9 cellular contexts compared by ENCODE assay signal in the genomic region with DNA sequence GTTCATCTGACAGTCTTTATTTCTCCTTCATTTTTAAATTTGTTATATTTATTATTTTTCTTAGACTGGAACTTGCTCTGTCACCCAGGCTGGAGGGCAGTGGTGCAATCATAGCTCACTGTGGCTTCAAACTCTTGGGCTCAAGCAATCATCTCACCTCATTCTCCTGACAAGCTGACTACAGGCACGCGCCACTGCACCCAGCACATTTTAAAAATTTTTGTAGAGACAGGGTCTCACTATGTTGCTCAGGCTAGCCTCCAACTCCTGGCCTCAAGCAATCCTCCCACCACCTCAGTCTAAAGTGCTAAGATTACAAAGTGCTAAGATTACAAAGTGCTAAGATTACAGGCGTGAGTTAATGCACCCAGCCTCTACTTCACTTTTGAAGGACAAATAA.
"Had no signal": no experiment of that assay in that cellular context is flagged by ENCODE, and none has a peak within 500 bp of the region (broad histone marks: within the 10 kb centered on the region; RNA-seq: fewer than 3 reads in every experiment).

No MANE protein-coding gene starts in this region.

- DNase-seq: GM23248, GOT3, H7, HFFc6, IMR-90 had no signal

- H3K4me3 Mint-ChIP-seq: HFFc6 had no signal

- H3K9me3 ChIP-seq: HAP-1 had no signal

- H3K9me3 Mint-ChIP-seq: HFFc6 had no signal

- H2AFZ ChIP-seq: GM23248 had no signal

- H3K27ac Mint-ChIP-seq: HFFc6 had no signal

- ATAC-seq: HCT116, K562 had no signal

- H3K27ac ChIP-seq: GM23248, HL-60 had no signal

- H3K9ac ChIP-seq: GM23248 had no signal

- H3K4me3 ChIP-seq: GM23248, HAP-1, K562 had no signal
